In the genomic region with DNA sequence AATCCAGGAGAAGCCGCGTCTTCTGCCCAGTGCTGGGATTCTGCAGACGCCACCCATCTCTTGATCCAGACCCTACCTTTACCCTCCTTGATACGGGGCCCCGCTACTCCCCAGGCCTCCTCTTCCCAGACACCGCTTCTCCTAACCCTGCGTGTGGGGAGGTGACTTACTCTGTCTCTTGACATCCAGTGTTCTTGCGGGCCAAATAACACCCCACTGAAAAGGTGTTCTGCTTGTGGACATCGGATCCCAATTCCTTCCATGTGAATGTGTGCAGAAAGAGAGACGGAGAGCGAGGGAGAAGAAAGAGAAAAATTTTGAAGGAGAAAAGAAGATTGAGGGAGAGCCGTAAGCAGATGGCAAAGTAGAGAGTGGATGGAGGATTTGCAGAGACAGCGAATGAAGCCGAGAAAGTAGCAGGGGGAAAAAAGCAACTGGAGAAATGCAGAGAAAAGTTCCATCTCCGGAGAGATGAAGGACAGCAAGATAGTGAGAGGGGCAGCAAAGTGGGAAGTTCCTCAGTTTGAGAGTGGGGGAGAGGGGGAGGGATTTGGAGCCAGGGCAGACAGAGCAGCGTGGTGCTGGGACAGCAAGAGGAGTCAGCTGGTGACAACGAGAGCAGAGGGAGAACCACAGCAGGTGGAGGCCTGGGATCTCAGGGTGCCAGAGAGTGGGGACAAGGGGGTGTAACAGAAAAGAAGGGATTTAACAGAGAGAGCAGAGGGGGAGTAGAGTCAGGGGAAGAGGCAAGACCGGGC, we compare ENCODE assay signal across 8 cellular contexts. TPM values are rescaled to one million over a fixed set of nuclear protein-coding genes. Genes with fewer than 3 reads are reported as not detected.
DNase-seq lines count a peak whose midpoint lies in the region; ATAC-seq and TF ChIP-seq lines count a peak whose summit lies in the region.

No MANE protein-coding gene starts in this region.

- WGBS in lower leg skin, 2 donors = 13 to 15% methylated on average over 18 of the region's 18 CpGs
- 8 to 9% methylated on average over 18 of the region's 18 CpGs for WGBS in tibial nerve, 2 donors

- DNase-seq in DMS 273 (lab: John Stamatoyannopoulos, UW; ENCODE audit: unreplicated experiment) (peak; percentile 34), DMS 273 treated with DMSO at 0.1 percent for 48 hours (lab: John Stamatoyannopoulos, UW) (no peak), astrocyte of the spinal cord (ENCODE audit: low read depth, low spot score) (no peak), lower leg skin (ENCODE audit: low spot score in 2 of 2) (no peak), tibial nerve (ENCODE audit: low spot score in 2 of 2) (no peak)
- DNase-seq in stimulated activated CD4-positive, alpha-beta T cell treated with anti-CD3 and anti-CD28 coated beads, Interleukin-12 subunit alpha, Interleukin-12 subunit beta, amount 100 ng/mL, for 4 hours = no peak

- no peaks in the 10 kb centered on the region for H3K27me3 ChIP-seq in HUES6 (ENCODE audit: control insufficient read depth, insufficient read depth, low read length)
- no peaks in the 10 kb centered on the region for H3K27me3 ChIP-seq in tibial nerve

- H3K27ac ChIP-seq in HUES6 (ENCODE audit: low read depth, low read length) = peak overlapping the region; percentile 79; the same call in 1 of the 2 replicates
- H3K27ac ChIP-seq in tibial nerve = peak overlapping the region; percentile 74 to 95 (median 90)

- in situ Hi-C loops in astrocyte of the spinal cord (cut with HindIII; ENCODE audit: low sequenced_read_pairs) = no loop called here

- no peaks in the 10 kb centered on the region for H3K4me1 ChIP-seq in HUES6 (ENCODE audit: control insufficient read depth, insufficient read depth, low read length)
- H3K4me1 ChIP-seq in tibial nerve = peaks cover 0 to 17% (median 8%) of the 10 kb centered on the region in 4 donors

- peaks cover 42% of the 10 kb centered on the region for H3K36me3 ChIP-seq in HUES6 (ENCODE audit: control insufficient read depth, insufficient read depth, low read length)
- H3K36me3 ChIP-seq in tibial nerve = peaks cover 0 to 53% (median 21%) of the 10 kb centered on the region in 3 donors

- H3K9me3 ChIP-seq in HUES6 (ENCODE audit: control insufficient read depth, insufficient read depth, low read depth, low read length) (peaks cover 37% of the 10 kb centered on the region), tibial nerve (peaks cover 0 to 23% (median 0%) of the 10 kb centered on the region in 4 donors)

- peak overlapping the region; percentile 96 for H3K9ac ChIP-seq in HUES6 (ENCODE audit: low read length)

- intact Hi-C loops in lower leg skin (cut with DNase I; ENCODE audit: low total_unique reads) = no loop called here

- no peak for TF ChIP-seq CTCF in astrocyte of the spinal cord (IDR thresholded peaks at IDR 0.05; ENCODE audit: low read depth, low read length)
- TF ChIP-seq CTCF in lower leg skin (IDR thresholded peaks at IDR 0.05) = no peak
- no peak for TF ChIP-seq CTCF in tibial nerve (IDR thresholded peaks at IDR 0.05)

- no peak for TF ChIP-seq EP300 in tibial nerve (IDR thresholded peaks at IDR 0.05)

- no peak for ATAC-seq in HG02938 (IDR thresholded peaks at IDR 0.05; ENCODE audit: unreplicated experiment)

- H3K4me3 ChIP-seq in HUES6 (ENCODE audit: low read depth, low read length) = peak overlapping the region; percentile 96
- H3K4me3 ChIP-seq in astrocyte of the spinal cord (ENCODE audit: low read depth, low read length) = peak overlapping the region; percentile 79
- peak overlapping the region; percentile 87 for H3K4me3 ChIP-seq in lower leg skin (ENCODE audit: low read depth, poor library complexity, severe bottlenecking)
- H3K4me3 ChIP-seq in tibial nerve = peak overlapping the region; percentile 62 to 91 (median 75)

- TF ChIP-seq POLR2A in lower leg skin (IDR thresholded peaks at IDR 0.05) (no peak), tibial nerve (IDR thresholded peaks at IDR 0.05) (no peak)

RNA-seq across cellular contexts. Expression of gene ZNF480, which starts 0.8 kb away (rescaled TPM):
- total RNA-seq in lower leg skin = 1 to 10 TPM; 2.8 to 6.2 (median 5.7) TPM
- total RNA-seq in tibial nerve = 10 to 100 TPM in 1 of 4 donors, 1 to 10 TPM in 3; 3.3 to 11.8 (median 6.4) TPM

RNA-seq across cellular contexts. Expression of gene ZNF766, which starts 28.4 kb away (rescaled TPM):
- 10 to 100 TPM in 3 of 4 donors, 1 to 10 TPM in 1; 8.0 to 18.4 (median 14.6) TPM for total RNA-seq in lower leg skin
- total RNA-seq in tibial nerve = 10 to 100 TPM in 1 of 4 donors, 1 to 10 TPM in 3; 7.7 to 11.4 (median 9.0) TPM

RNA-seq across cellular contexts. Expression of gene ZNF610, which starts 38.3 kb away (rescaled TPM):
- total RNA-seq in lower leg skin (1 to 10 TPM in 1 of 4 donors, under 1 TPM in 3; 0.67 to 1.3 (median 0.87) TPM), tibial nerve (1 to 10 TPM; 2.7 to 7.2 (median 3.3) TPM)
